8 cellular contexts compared by ENCODE assay signal in genomic region chr14:35809597-35809996, GRCh38. TPM values are rescaled to one million over a fixed set of nuclear protein-coding genes. Genes with fewer than 3 reads are reported as not detected.
A peak's percentile ranks its signal among the peaks of the same experiment; 100 is the strongest.
DNase-seq lines count a peak whose midpoint lies in the region; ATAC-seq and TF ChIP-seq lines count a peak whose summit lies in the region.

No MANE protein-coding gene starts in this region.

- TF ChIP-seq POLR2A in esophagus muscularis mucosa (IDR thresholded peaks at IDR 0.05; ENCODE audit: low read depth): no peak

- peak overlapping the region; percentile 86; the same call in 1 of the 2 replicates for H2AFZ ChIP-seq in DND-41 (ENCODE audit: low read depth, low read length)

- 0 out of 2 replicates have a peak overlapping the region, but pooled peaks have one; percentile 73 for H3K9ac ChIP-seq in DND-41 (ENCODE audit: low read depth, low read length)
- H3K9ac ChIP-seq in rectal smooth muscle tissue (ENCODE audit: low read length): no peak overlapping the region

- ATAC-seq in DND-41 (ENCODE audit: insufficient read depth, low read depth) (no peak), RWPE2 (ENCODE audit: low read depth) (no peak), GM19452 (IDR thresholded peaks at IDR 0.05; ENCODE audit: unreplicated experiment) (no peak), HG03039 (IDR thresholded peaks at IDR 0.05; ENCODE audit: unreplicated experiment) (no peak)

- H3K27me3 ChIP-seq in DND-41 (ENCODE audit: insufficient read depth, low read length, poor library complexity) (no peaks in the 10 kb centered on the region), RWPE2 (ENCODE audit: insufficient read depth, poor library complexity, severe bottlenecking) (no peaks in the 10 kb centered on the region), esophagus muscularis mucosa (no peaks in the 10 kb centered on the region), rectal smooth muscle tissue (ENCODE audit: control insufficient read depth, insufficient read depth, low read length) (no peaks in the 10 kb centered on the region)

- TF ChIP-seq EP300 in esophagus muscularis mucosa (IDR thresholded peaks at IDR 0.05): no peak

- H3K4me3 ChIP-seq in DND-41 (ENCODE audit: low read depth in 1 of 2, low read length in 2 of 2): peak overlapping the region in 1 of 2 experiments; percentile 95; a peak in 2 of 4 replicates
- peak overlapping the region; percentile 86 for H3K4me3 ChIP-seq in RWPE2 (ENCODE audit: severe bottlenecking)
- H3K4me3 ChIP-seq in esophagus muscularis mucosa: peak overlapping the region; percentile 68 to 82 (median 75)
- no peak overlapping the region for H3K4me3 ChIP-seq in rectal smooth muscle tissue (ENCODE audit: low read length)

- peak overlapping the region; percentile 94 for H3K4me2 ChIP-seq in DND-41 (ENCODE audit: insufficient read depth, low read length)

- no peak for DNase-seq in DND-41
- no peak for DNase-seq in RWPE2 (ENCODE audit: low spot score)
- DNase-seq in esophagus muscularis mucosa (ENCODE audit: extremely low spot score): no peak
- no peak for DNase-seq in DMS 273 treated with DMSO at 0.1 percent for 48 hours (lab: John Stamatoyannopoulos, UW)
- no peak for DNase-seq in activated CD4-positive, alpha-beta T cell treated with anti-CD3 and anti-CD28 coated beads, Interleukin-2, amount 50 U/mL, for 4 hours

- peaks cover 2% of the 10 kb centered on the region; the same call in 1 of the 2 replicates for H4K20me1 ChIP-seq in DND-41 (ENCODE audit: insufficient read depth, low read length)

- TF ChIP-seq CTCF in DND-41 (IDR thresholded peaks at IDR 0.05; ENCODE audit: borderline replicate concordance, extremely low read depth, low read length, poor library complexity, severe bottlenecking) (no peak), RWPE2 (IDR thresholded peaks at IDR 0.05; ENCODE audit: poor library complexity, severe bottlenecking) (no peak), esophagus muscularis mucosa (IDR thresholded peaks at IDR 0.05) (no peak)

- no peaks in the 10 kb centered on the region for H3K36me3 ChIP-seq in DND-41 (ENCODE audit: insufficient read depth, low read length)
- peaks cover 11% of the 10 kb centered on the region for H3K36me3 ChIP-seq in RWPE2 (ENCODE audit: low read depth)
- H3K36me3 ChIP-seq in esophagus muscularis mucosa: no peaks in the 10 kb centered on the region
- no peaks in the 10 kb centered on the region for H3K36me3 ChIP-seq in rectal smooth muscle tissue (ENCODE audit: control insufficient read depth, insufficient read depth, low read length)

- no peaks in the 10 kb centered on the region for H3K9me3 ChIP-seq in DND-41 (ENCODE audit: insufficient read depth, low read length, severe bottlenecking)
- no peaks in the 10 kb centered on the region for H3K9me3 ChIP-seq in RWPE2 (ENCODE audit: severe bottlenecking)
- no peaks in the 10 kb centered on the region for H3K9me3 ChIP-seq in esophagus muscularis mucosa

- intact Hi-C loops in esophagus muscularis mucosa (cut with DNase I): no loop called here

- H3K27ac ChIP-seq in DND-41 (ENCODE audit: low read length) (0 out of 2 replicates have a peak overlapping the region, but pooled peaks have one; percentile 71), RWPE2 (ENCODE audit: poor library complexity, severe bottlenecking) (peak overlapping the region; percentile 79), esophagus muscularis mucosa (replicated peaks in 1 of 4) (peak overlapping the region; percentile 87 to 96 (median 92)), rectal smooth muscle tissue (ENCODE audit: low read depth, low read length) (peak overlapping the region; percentile 86)

- H3K4me1 ChIP-seq in DND-41 (ENCODE audit: insufficient read depth, low read length) (peaks cover 30% of the 10 kb centered on the region), RWPE2 (ENCODE audit: insufficient read depth, poor library complexity, severe bottlenecking) (peaks cover 20% of the 10 kb centered on the region), esophagus muscularis mucosa (peaks cover 17 to 26% (median 22%) of the 10 kb centered on the region in 4 donors), rectal smooth muscle tissue (ENCODE audit: control insufficient read depth, insufficient read depth, low read length) (peaks cover 10% of the 10 kb centered on the region)

- H3K79me2 ChIP-seq in DND-41 (ENCODE audit: insufficient read depth, low read length): peaks cover 38% of the 10 kb centered on the region

- WGBS in esophagus muscularis mucosa: 28% methylated on average over 2 of the region's 2 CpGs

RNA-seq across cellular contexts. Expression of gene RALGAPA1, which starts 0.5 kb away (rescaled TPM):
- 10 to 100 TPM; 48.2 to 77.7 (median 52.1) TPM for total RNA-seq in esophagus muscularis mucosa

RNA-seq across cellular contexts. Expression of gene BRMS1L, which starts 16.5 kb away (rescaled TPM):
- 1 to 10 TPM; 5.0 to 8.0 (median 6.9) TPM for total RNA-seq in esophagus muscularis mucosa
